ENCODE assay signal across 2 cellular contexts in the genomic region with DNA sequence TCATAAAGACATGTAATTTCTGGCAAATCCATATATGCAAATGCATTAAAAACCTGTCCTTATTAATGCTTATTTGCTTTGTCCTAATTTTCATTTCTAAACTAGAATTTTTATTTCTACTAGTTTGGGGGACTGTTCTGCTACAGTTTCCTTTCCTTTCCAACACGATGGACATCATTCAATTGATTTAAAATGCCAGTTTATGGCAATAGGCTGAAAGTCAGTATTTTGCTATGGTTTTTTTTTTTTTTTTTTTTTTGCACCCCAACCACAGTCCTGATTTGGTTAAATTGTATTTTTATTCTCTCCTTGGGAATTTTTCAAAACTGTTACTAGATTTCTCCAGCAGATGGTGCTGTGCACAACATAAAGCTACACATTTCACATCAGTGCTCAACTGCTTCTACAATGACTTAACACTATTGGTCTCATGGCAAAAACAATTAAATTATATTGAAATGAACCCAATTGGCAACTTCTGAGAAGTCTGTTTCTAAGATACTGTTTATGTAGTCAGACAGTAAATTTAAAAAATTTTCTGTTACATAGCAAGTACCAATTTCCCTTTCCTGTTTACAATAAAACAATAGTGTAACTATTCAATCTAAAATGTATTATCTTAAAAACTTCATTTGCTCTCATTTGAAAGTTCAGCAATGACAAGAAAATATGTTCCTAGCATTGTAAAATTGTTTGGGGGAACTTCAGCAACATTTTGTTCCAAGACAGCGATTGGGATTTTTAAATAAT.
TF ChIP-seq lines count a peak whose summit lies in the region.

No MANE protein-coding gene starts in this region.

TF ChIP-seq in IMR-90, 13 proteins besides CTCF, POLR2A, EP300 and RAD21:
- TF ChIP-seq SMC3 (IDR thresholded peaks at IDR 0.05; ENCODE audit: low read depth, low read length) (peak; percentile 79), MAFK (IDR thresholded peaks at IDR 0.05; ENCODE audit: low read depth, low read length) (no peak), BHLHE40 (IDR thresholded peaks at IDR 0.05; ENCODE audit: low read depth, low read length) (no peak), RFX5 (IDR thresholded peaks at IDR 0.05; ENCODE audit: low read depth, low read length) (no peak), CHD1 (IDR thresholded peaks at IDR 0.05; ENCODE audit: low read depth, low read length) (no peak), NFE2L2 (IDR thresholded peaks at IDR 0.05; ENCODE audit: low read depth, low read length) (no peak), FOS (IDR thresholded peaks at IDR 0.05; ENCODE audit: low read depth, low read length) (no peak)
- TF ChIP-seq, protein P1, sequence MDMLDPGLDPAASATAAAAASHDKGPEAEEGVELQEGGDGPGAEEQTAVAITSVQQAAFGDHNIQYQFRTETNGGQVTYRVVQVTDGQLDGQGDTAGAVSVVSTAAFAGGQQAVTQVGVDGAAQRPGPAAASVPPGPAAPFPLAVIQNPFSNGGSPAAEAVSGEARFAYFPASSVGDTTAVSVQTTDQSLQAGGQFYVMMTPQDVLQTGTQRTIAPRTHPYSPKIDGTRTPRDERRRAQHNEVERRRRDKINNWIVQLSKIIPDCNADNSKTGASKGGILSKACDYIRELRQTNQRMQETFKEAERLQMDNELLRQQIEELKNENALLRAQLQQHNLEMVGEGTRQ (IDR thresholded peaks at IDR 0.05; ENCODE audit: low read depth, low read length) = no peak

TF ChIP-seq in SK-N-SH, 30 proteins besides CTCF, POLR2A, EP300 and RAD21:
- TF ChIP-seq RXRA (IDR thresholded peaks at IDR 0.05; ENCODE audit: borderline replicate concordance, low read depth) (no peak), TAF1 (IDR thresholded peaks at IDR 0.05; ENCODE audit: borderline replicate concordance, low read depth, low read length) (no peak), SIN3A (IDR thresholded peaks at IDR 0.05; ENCODE audit: borderline replicate concordance, low read depth, low read length) (no peak), RCOR1 (IDR thresholded peaks at IDR 0.05; ENCODE audit: low read length) (no peak), POLR2AphosphoS5 (IDR thresholded peaks at IDR 0.05; ENCODE audit: low read depth, low read length) (no peak), NRF1 (IDR thresholded peaks at IDR 0.05; ENCODE audit: low read depth, low read length) (no peak), SMC3 (IDR thresholded peaks at IDR 0.05; ENCODE audit: low read depth, low read length) (peak; percentile 72)
